Comparison of ENCODE assay signal across 2 cellular contexts in the genomic region with DNA sequence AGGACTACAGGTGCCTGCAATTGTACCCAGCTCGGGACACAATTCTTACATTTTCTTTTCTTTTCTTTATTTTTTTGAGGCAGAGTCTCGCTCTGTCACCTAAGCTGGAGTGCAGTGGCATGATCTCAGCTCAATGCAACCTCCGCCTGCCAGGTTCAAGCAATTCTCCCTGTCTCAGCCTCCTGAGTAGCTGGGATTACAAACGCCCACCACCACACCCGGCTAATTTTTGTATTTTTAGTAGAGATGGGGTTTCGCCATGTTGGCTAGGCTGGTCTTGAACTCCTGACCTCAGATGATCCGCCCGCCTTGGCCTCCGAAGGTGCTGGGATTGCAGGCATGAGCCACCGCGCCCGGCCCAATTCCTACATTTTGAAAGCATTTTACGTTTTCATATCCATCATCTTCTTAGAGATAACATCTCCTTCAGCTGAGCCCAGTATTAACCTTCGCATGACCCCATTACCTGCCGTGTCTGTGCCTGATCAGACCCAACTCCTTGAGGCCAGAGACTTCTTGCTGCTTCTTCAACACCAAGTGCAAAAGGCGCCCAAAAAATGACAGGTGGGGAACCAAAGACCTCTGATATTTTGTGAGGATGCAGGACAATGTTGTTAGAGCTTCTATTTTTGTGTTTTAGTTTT.
TF ChIP-seq lines count a peak whose summit lies in the region.

No MANE protein-coding gene starts in this region.

TF ChIP-seq in GM23338, 12 proteins besides CTCF, POLR2A, EP300 and RAD21:
- no peak for TF ChIP-seq POLR2AphosphoS5 (IDR thresholded peaks at IDR 0.05; ENCODE audit: low read depth)
- TF ChIP-seq JUNB (IDR thresholded peaks at IDR 0.05; ENCODE audit: unreplicated experiment) = no peak
- TF ChIP-seq NANOG (IDR thresholded peaks at IDR 0.05; ENCODE audit: borderline replicate concordance) = no peak
- TF ChIP-seq STAT1 (IDR thresholded peaks at IDR 0.05; ENCODE audit: unreplicated experiment) = no peak
TF ChIP-seq in GM23338: peak in this region for 0.

TF ChIP-seq in HCT116, 20 proteins besides CTCF, POLR2A, EP300 and RAD21:
- TF ChIP-seq CEBPB (IDR thresholded peaks at IDR 0.05; ENCODE audit: low read depth) = no peak
- TF ChIP-seq, protein P1, sequence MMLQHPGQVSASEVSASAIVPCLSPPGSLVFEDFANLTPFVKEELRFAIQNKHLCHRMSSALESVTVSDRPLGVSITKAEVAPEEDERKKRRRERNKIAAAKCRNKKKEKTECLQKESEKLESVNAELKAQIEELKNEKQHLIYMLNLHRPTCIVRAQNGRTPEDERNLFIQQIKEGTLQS (IDR thresholded peaks at IDR 0.05) = no peak
- TF ChIP-seq, protein P2, sequence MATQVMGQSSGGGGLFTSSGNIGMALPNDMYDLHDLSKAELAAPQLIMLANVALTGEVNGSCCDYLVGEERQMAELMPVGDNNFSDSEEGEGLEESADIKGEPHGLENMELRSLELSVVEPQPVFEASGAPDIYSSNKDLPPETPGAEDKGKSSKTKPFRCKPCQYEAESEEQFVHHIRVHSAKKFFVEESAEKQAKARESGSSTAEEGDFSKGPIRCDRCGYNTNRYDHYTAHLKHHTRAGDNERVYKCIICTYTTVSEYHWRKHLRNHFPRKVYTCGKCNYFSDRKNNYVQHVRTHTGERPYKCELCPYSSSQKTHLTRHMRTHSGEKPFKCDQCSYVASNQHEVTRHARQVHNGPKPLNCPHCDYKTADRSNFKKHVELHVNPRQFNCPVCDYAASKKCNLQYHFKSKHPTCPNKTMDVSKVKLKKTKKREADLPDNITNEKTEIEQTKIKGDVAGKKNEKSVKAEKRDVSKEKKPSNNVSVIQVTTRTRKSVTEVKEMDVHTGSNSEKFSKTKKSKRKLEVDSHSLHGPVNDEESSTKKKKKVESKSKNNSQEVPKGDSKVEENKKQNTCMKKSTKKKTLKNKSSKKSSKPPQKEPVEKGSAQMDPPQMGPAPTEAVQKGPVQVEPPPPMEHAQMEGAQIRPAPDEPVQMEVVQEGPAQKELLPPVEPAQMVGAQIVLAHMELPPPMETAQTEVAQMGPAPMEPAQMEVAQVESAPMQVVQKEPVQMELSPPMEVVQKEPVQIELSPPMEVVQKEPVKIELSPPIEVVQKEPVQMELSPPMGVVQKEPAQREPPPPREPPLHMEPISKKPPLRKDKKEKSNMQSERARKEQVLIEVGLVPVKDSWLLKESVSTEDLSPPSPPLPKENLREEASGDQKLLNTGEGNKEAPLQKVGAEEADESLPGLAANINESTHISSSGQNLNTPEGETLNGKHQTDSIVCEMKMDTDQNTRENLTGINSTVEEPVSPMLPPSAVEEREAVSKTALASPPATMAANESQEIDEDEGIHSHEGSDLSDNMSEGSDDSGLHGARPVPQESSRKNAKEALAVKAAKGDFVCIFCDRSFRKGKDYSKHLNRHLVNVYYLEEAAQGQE (IDR thresholded peaks at IDR 0.05; ENCODE audit: low read depth) = no peak
- TF ChIP-seq EZH2phosphoT487 (IDR thresholded peaks at IDR 0.05; ENCODE audit: borderline replicate concordance) = no peak
- TF ChIP-seq SIN3A (IDR thresholded peaks at IDR 0.05; ENCODE audit: low read depth) = no peak
- no peak for TF ChIP-seq ELF1 (IDR thresholded peaks at IDR 0.05; ENCODE audit: borderline replicate concordance, low read depth)
- no peak for TF ChIP-seq SRF (IDR thresholded peaks at IDR 0.05; ENCODE audit: low read depth)
- TF ChIP-seq EGR1 (IDR thresholded peaks at IDR 0.05; ENCODE audit: low read depth) = no peak
- TF ChIP-seq ZFX (IDR thresholded peaks at IDR 0.05) = no peak
- TF ChIP-seq FOSL1 (IDR thresholded peaks at IDR 0.05; ENCODE audit: low read depth) = no peak
- no peak for TF ChIP-seq ZNF274 (IDR thresholded peaks at IDR 0.05; ENCODE audit: low read depth, low read length)
- TF ChIP-seq POLR2AphosphoS5 (IDR thresholded peaks at IDR 0.05; ENCODE audit: low read depth, low read length) = no peak
- TF ChIP-seq, protein P3, sequence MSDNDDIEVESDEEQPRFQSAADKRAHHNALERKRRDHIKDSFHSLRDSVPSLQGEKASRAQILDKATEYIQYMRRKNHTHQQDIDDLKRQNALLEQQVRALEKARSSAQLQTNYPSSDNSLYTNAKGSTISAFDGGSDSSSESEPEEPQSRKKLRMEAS (IDR thresholded peaks at IDR 0.05) = no peak
- TF ChIP-seq, protein P4, sequence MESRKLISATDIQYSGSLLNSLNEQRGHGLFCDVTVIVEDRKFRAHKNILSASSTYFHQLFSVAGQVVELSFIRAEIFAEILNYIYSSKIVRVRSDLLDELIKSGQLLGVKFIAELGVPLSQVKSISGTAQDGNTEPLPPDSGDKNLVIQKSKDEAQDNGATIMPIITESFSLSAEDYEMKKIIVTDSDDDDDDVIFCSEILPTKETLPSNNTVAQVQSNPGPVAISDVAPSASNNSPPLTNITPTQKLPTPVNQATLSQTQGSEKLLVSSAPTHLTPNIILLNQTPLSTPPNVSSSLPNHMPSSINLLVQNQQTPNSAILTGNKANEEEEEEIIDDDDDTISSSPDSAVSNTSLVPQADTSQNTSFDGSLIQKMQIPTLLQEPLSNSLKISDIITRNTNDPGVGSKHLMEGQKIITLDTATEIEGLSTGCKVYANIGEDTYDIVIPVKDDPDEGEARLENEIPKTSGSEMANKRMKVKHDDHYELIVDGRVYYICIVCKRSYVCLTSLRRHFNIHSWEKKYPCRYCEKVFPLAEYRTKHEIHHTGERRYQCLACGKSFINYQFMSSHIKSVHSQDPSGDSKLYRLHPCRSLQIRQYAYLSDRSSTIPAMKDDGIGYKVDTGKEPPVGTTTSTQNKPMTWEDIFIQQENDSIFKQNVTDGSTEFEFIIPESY (IDR thresholded peaks at IDR 0.05; ENCODE audit: extremely low read depth, insufficient replicate concordance, low read length) = no peak
- TF ChIP-seq EZH2 (IDR thresholded peaks at IDR 0.05) = no peak
